1 cellular context compared by ENCODE assay signal in genomic region chr16:57367111-57367752, GRCh38.
TF ChIP-seq lines count a peak whose summit lies in the region.

No MANE protein-coding gene starts in this region.

TF ChIP-seq in HepG2, 621 proteins besides CTCF, POLR2A, EP300 and RAD21:
- TF ChIP-seq, protein P1, sequence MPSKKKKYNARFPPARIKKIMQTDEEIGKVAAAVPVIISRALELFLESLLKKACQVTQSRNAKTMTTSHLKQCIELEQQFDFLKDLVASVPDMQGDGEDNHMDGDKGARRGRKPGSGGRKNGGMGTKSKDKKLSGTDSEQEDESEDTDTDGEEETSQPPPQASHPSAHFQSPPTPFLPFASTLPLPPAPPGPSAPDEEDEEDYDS (CRISPR knock-in tag; IDR thresholded peaks at IDR 0.05), result no peak
- 0 out of 2 replicates have a peak, but pooled peaks have one; percentile 1 for TF ChIP-seq CREB1 (IDR thresholded peaks at IDR 0.05)
- TF ChIP-seq CREB1 (CRISPR knock-in tag; IDR thresholded peaks at IDR 0.05), result no peak
- peak; percentile 39; the same call in 1 of the 2 replicates for TF ChIP-seq ATF7 (IDR thresholded peaks at IDR 0.05)
- no peak for TF ChIP-seq ATF7 (CRISPR knock-in tag; IDR thresholded peaks at IDR 0.05)
- TF ChIP-seq PAWR (CRISPR knock-in tag; IDR thresholded peaks at IDR 0.05; ENCODE audit: borderline replicate concordance), result no peak
- no peak for TF ChIP-seq DNMT3B (CRISPR knock-in tag; conservative IDR thresholded peaks at IDR 0.05)
